ENCODE assay signal across 26 cellular contexts in genomic region chr13:50161052-50161451, GRCh38.
DNase-seq lines count a peak whose midpoint lies in the region; ATAC-seq, FAIRE-seq and TF ChIP-seq lines count a peak whose summit lies in the region.
"Had no signal": no experiment of that assay in that cellular context is flagged by ENCODE, and none has a peak within 500 bp of the region (broad histone marks: within the 10 kb centered on the region; RNA-seq: fewer than 3 reads in every experiment).

No MANE protein-coding gene starts in this region.

- H3K4me2 ChIP-seq in mammary epithelial cell (ENCODE audit: insufficient read depth, low read depth, low read length), result no peak overlapping the region
- H3K4me2 ChIP-seq in keratinocyte (ENCODE audit: control insufficient read depth, extremely low read depth, insufficient read depth, low read depth, low read length), result no peak overlapping the region
- H3K4me2 ChIP-seq: PC-9, SK-N-SH had no signal

- intact Hi-C loops in mammary epithelial cell (cut with micrococcal nuclease), result loop anchor here (10.0 kb wide), 1 partner anchor 76 kb away; no protein-coding TSS in a partner anchor

- H3K79me2 ChIP-seq in mammary epithelial cell (ENCODE audit: insufficient read depth, low read length) (no peaks in the 10 kb centered on the region), keratinocyte (ENCODE audit: control insufficient read depth, insufficient read depth, low read length) (no peaks in the 10 kb centered on the region)

- FAIRE-seq in keratinocyte (lab: Jason Lieb, UNC), result peak; percentile 20
- FAIRE-seq in HTR-8/SVneo (lab: Jason Lieb, UNC), result no peak
- FAIRE-seq: A204.1, GM18507, H54 had no signal

- no peak overlapping the region for H3K4me3 ChIP-seq in mammary epithelial cell (replicated peaks in 1 of 3; ENCODE audit: insufficient read depth in 1 of 3, low read depth in 2 of 3, low read length in 3 of 3)
- no peak overlapping the region for H3K4me3 ChIP-seq in keratinocyte (ENCODE audit: control insufficient read depth in 2 of 3, extremely low read depth in 1 of 3, insufficient read depth in 2 of 3, low read depth in 1 of 3, low read length in 3 of 3)
- H3K4me3 ChIP-seq: gastroesophageal sphincter, left ventricle myocardium inferior, PC-9, tibial artery had no signal

- 46% methylated on average over 2 of the region's 2 CpGs for WGBS in mammary epithelial cell (ENCODE audit: low coverage, missing lambda C conversion rate)

- H3K4me1 ChIP-seq in mammary epithelial cell (ENCODE audit: insufficient read depth, low read length) (peaks cover 5% of the 10 kb centered on the region), keratinocyte (ENCODE audit: control insufficient read depth, extremely low read depth, insufficient read depth, low read length) (peaks cover 3% of the 10 kb centered on the region)
- H3K4me1 ChIP-seq: gastroesophageal sphincter, tibial artery had no signal

- no peaks in the 10 kb centered on the region for H3K9me3 ChIP-seq in mammary epithelial cell (replicated peaks; ENCODE audit: insufficient read depth, low read length)
- H3K9me3 ChIP-seq in keratinocyte (ENCODE audit: control insufficient read depth, low read depth, low read length), result no peaks in the 10 kb centered on the region
- H3K9me3 ChIP-seq: gastroesophageal sphincter, left ventricle myocardium inferior, SK-N-SH, tibial artery had no signal

- H2AFZ ChIP-seq in mammary epithelial cell (ENCODE audit: low read depth, low read length) (no peak overlapping the region), keratinocyte (ENCODE audit: control insufficient read depth, low read length) (no peak overlapping the region)
- H2AFZ ChIP-seq: PC-9 had no signal

- H3K27me3 ChIP-seq in mammary epithelial cell (ENCODE audit: insufficient read depth, low read length) (no peaks in the 10 kb centered on the region), keratinocyte (ENCODE audit: control insufficient read depth, extremely low read depth, insufficient read depth, low read length) (no peaks in the 10 kb centered on the region)
- H3K27me3 ChIP-seq: gastroesophageal sphincter, tibial artery had no signal

- TF ChIP-seq CTCF in AG09319 (IDR thresholded peaks at IDR 0.05; ENCODE audit: low read depth, low read length) (no peak), mammary epithelial cell (conservative IDR thresholded peaks at IDR 0.05 in 1 of 2, IDR thresholded peaks at IDR 0.05 in 1 of 2; ENCODE audit: extremely low read depth in 1 of 2, insufficient read depth in 1 of 2, low read depth in 1 of 2, low read length in 2 of 2) (no peak), keratinocyte (optimal IDR thresholded peaks at IDR 0.05 in 1 of 3, IDR thresholded peaks at IDR 0.05 in 1 of 3, conservative IDR thresholded peaks at IDR 0.05 in 1 of 3; ENCODE audit: extremely low read depth in 1 of 3, insufficient read depth in 2 of 3, low read length in 3 of 3) (no peak)

- ATAC-seq in GM18868 (IDR thresholded peaks at IDR 0.05; ENCODE audit: unreplicated experiment), result no peak
- ATAC-seq: gastroesophageal sphincter had no signal

- H3K9ac ChIP-seq in mammary epithelial cell (ENCODE audit: insufficient read depth, low read length) (no peak overlapping the region), keratinocyte (ENCODE audit: control insufficient read depth, extremely low read depth, insufficient read depth, low read length) (no peak overlapping the region)
- H3K9ac ChIP-seq: SK-N-SH had no signal

- BruUV-seq in mammary epithelial cell (replicated peaks; lab: Mats Ljungman, UMichigan), result no TSS peak

- H4K20me1 ChIP-seq in mammary epithelial cell (ENCODE audit: insufficient read depth, low read length) (no peaks in the 10 kb centered on the region), keratinocyte (ENCODE audit: control insufficient read depth, extremely low read depth, insufficient read depth, low read length) (no peaks in the 10 kb centered on the region)

- H3K27ac ChIP-seq in mammary epithelial cell (ENCODE audit: insufficient read depth, low read depth, low read length), result no peak overlapping the region
- no peak overlapping the region for H3K27ac ChIP-seq in keratinocyte (ENCODE audit: control insufficient read depth, insufficient read depth, low read length)
- H3K27ac ChIP-seq: gastroesophageal sphincter, left ventricle myocardium inferior, PC-9, tibial artery had no signal

- DNase-seq in AG09319 (ENCODE audit: extremely low read depth, low read depth), result peak; percentile 5
- DNase-seq in NCI-H460 (ENCODE audit: extremely low read depth, low read depth), result peak; percentile 18
- peak; percentile 71 for DNase-seq in mammary epithelial cell
- DNase-seq in keratinocyte (ENCODE audit: low read depth, low spot score), result no peak
- no peak for DNase-seq in DMS153 treated with DMSO at 0.1 percent for 48 hours (lab: John Stamatoyannopoulos, UW; ENCODE audit: unreplicated experiment)
- no peak for DNase-seq in hypothalamus (lab: John Stamatoyannopoulos, UW)
- no peak for DNase-seq in HTR-8/SVneo (ENCODE audit: insufficient read length, low spot score)
- DNase-seq: activated CD4-positive, alpha-beta T cell treated with anti-CD3 and anti-CD28 coated beads, Interleukin-2, amount 10 ng/mL, durations not matched to agents 7 days and 5 days; activated CD8-positive, alpha-beta memory T cell treated with anti-CD3 and anti-CD28 coated beads, Interleukin-2, amount 50 U/mL, for 48 hours; activated gamma-delta T cell treated with Interleukin-2 at 50 U/mL for 16 hours; anterior cingulate cortex; KBM-7; left ventricle myocardium inferior; NCI-H1048; NCI-H2081 treated with DMSO at 0.1 percent for 48 hours; NCI-H526; PC-9; retina; SK-N-SH; stimulated activated naive CD4-positive, alpha-beta T cell; tibial artery had no signal

- in situ Hi-C loops in mammary epithelial cell (cut with MboI; ENCODE audit: low sequenced_read_pairs in 2 of 2), result no loop called here

- dilution Hi-C loops in mammary epithelial cell (cut with HindIII; ENCODE audit: low sequenced_read_pairs), result no loop called here
- dilution Hi-C loops in keratinocyte (cut with MboI; ENCODE audit: extremely low pct_ligation_motif_present, low sequenced_read_pairs), result no loop called here

- H3K9me1 ChIP-seq in keratinocyte (ENCODE audit: control insufficient read depth, extremely low read depth, insufficient read depth, low read length), result no peaks in the 10 kb centered on the region

- H3K36me3 ChIP-seq in mammary epithelial cell (ENCODE audit: insufficient read depth, low read length) (no peaks in the 10 kb centered on the region), keratinocyte (ENCODE audit: control insufficient read depth in 2 of 2, extremely low read depth in 1 of 2, insufficient read depth in 2 of 2, low read length in 2 of 2) (no peaks in the 10 kb centered on the region)
- H3K36me3 ChIP-seq: gastroesophageal sphincter, left ventricle myocardium inferior, tibial artery had no signal

- CTCF ChIA-PET in mammary epithelial cell (lab: Charles Lee; ENCODE audit: low non-redundant PET), result no interaction called here

Comparison
In these comparisons a context has a peak if more than half of its experiments do, and no peak if none do; other contexts are left out.
1. DNase-seq: peak in AG09319 (single experiment), NCI-H460 (single experiment) and mammary epithelial cell (single experiment); none in keratinocyte (single experiment), DMS153 treated with DMSO at 0.1 percent for 48 hours (single experiment), hypothalamus (0 of 51) and HTR-8/SVneo (single experiment).